In genomic region chr5:77707786-77708185, GRCh38 we compare ENCODE assay signal across 25 cellular contexts.
"Had no signal": no experiment of that assay in that cellular context is flagged by ENCODE, and none has a peak within 500 bp of the region (broad histone marks: within the 10 kb centered on the region; RNA-seq: fewer than 3 reads in every experiment).

No MANE protein-coding gene starts in this region.

- H3K9me3 Mint-ChIP-seq: activated naive CD8-positive, alpha-beta T cell treated with anti-CD3 and anti-CD28 coated beads for 36 hours; activated T-cell treated with anti-CD3 and anti-CD28 coated beads, Interleukin-2, amount 50 U/mL, for 4 hours; dendritic cell treated with granulocyte-macrophage colony-stimulating factor and Interleukin-4, amounts not matched to agents 40 ng/mL and 50 ng/mL, for 4 days; natural killer cell treated with Interleukin-12 subunit alpha and Interleukin-12 subunit beta and Interleukin-15 and Interleukin-18, amount 100 ng/mL, for 72 hours; stimulated activated effector memory CD8-positive, alpha-beta T cell treated with anti-CD3 and anti-CD28 coated beads, Interleukin-12 subunit alpha, Interleukin-12 subunit beta, amount 100 ng/mL, for 72 hours had no signal

- H3K4me1 ChIP-seq: body of pancreas, pancreas, transverse colon, uterus had no signal

- H3K27me3 ChIP-seq: body of pancreas, pancreas, transverse colon, uterus had no signal

- H3K27ac Mint-ChIP-seq: activated naive CD8-positive, alpha-beta T cell treated with anti-CD3 and anti-CD28 coated beads for 36 hours; dendritic cell treated with granulocyte-macrophage colony-stimulating factor and Interleukin-4, amounts not matched to agents 40 ng/mL and 50 ng/mL, for 4 days; natural killer cell treated with Interleukin-12 subunit alpha and Interleukin-12 subunit beta and Interleukin-15 and Interleukin-18, amount 100 ng/mL, for 72 hours; stimulated activated effector memory CD8-positive, alpha-beta T cell treated with anti-CD3 and anti-CD28 coated beads, Interleukin-12 subunit alpha, Interleukin-12 subunit beta, amount 100 ng/mL, for 72 hours; T-helper 17 cell had no signal

- FAIRE-seq: endometrium had no signal

- H3K4me3 Mint-ChIP-seq: activated naive CD8-positive, alpha-beta T cell treated with anti-CD3 and anti-CD28 coated beads for 36 hours; activated T-cell treated with anti-CD3 and anti-CD28 coated beads, Interleukin-2, amount 50 U/mL, for 4 hours; dendritic cell treated with granulocyte-macrophage colony-stimulating factor and Interleukin-4, amounts not matched to agents 40 ng/mL and 50 ng/mL, for 4 days; natural killer cell treated with Interleukin-12 subunit alpha and Interleukin-12 subunit beta and Interleukin-15 and Interleukin-18, amount 100 ng/mL, for 72 hours; stimulated activated effector memory CD8-positive, alpha-beta T cell treated with anti-CD3 and anti-CD28 coated beads, Interleukin-12 subunit alpha, Interleukin-12 subunit beta, amount 100 ng/mL, for 72 hours; T-helper 17 cell had no signal

- H3K4me3 ChIP-seq: body of pancreas, pancreas, psoas muscle, skin epidermis, transverse colon, uterus had no signal

- H3K27me3 Mint-ChIP-seq: activated naive CD8-positive, alpha-beta T cell treated with anti-CD3 and anti-CD28 coated beads for 36 hours; dendritic cell treated with granulocyte-macrophage colony-stimulating factor and Interleukin-4, amounts not matched to agents 40 ng/mL and 50 ng/mL, for 4 days; natural killer cell treated with Interleukin-12 subunit alpha and Interleukin-12 subunit beta and Interleukin-15 and Interleukin-18, amount 100 ng/mL, for 72 hours; T-helper 17 cell had no signal

- ATAC-seq: activated T-cell treated with anti-CD3 and anti-CD28 coated beads, Interleukin-2, amount 50 U/mL, for 4 hours; body of pancreas; left ventricle myocardium superior; natural killer cell treated with Interleukin-12 subunit alpha and Interleukin-12 subunit beta and Interleukin-15 and Interleukin-18, amount 100 ng/mL, for 72 hours; pancreas; psoas muscle; right cardiac atrium; stimulated activated effector memory CD8-positive, alpha-beta T cell treated with anti-CD3 and anti-CD28 coated beads, Interleukin-12 subunit alpha, Interleukin-12 subunit beta, amount 100 ng/mL, for 72 hours; T-helper 17 cell had no signal

- DNase-seq: activated CD4-positive, alpha-beta T cell treated with anti-CD3 and anti-CD28 coated beads for 4 hours; activated CD4-positive, alpha-beta T cell treated with anti-CD3 and anti-CD28 coated beads, Interleukin-2, amount 50 U/mL, for 48 hours; activated CD4-positive, CD25-positive, alpha-beta regulatory T cell; activated CD8-positive, alpha-beta memory T cell treated with anti-CD3 and anti-CD28 coated beads, Interleukin-2, amount 50 U/mL, for 48 hours; activated naive CD4-positive, alpha-beta T cell treated with Interleukin-2 at 50 U/mL for 16 hours; activated naive CD8-positive, alpha-beta T cell treated with anti-CD3 and anti-CD28 coated beads for 36 hours; activated T-cell treated with anti-CD3 and anti-CD28 coated beads, Interleukin-2, amount 50 U/mL, for 4 hours; amygdala; body of pancreas; effector CD4-positive, alpha-beta T cell; foreskin fibroblast; kidney; left ventricle myocardium superior; pancreas; psoas muscle; right cardiac atrium; stimulated activated CD4-positive, alpha-beta T cell treated with anti-CD3 and anti-CD28 coated beads, Interleukin-1b, Interleukin-23, amount 100 ng/mL, for 48 hours; T-helper 17 cell; transverse colon; uterus had no signal

- H3K27ac ChIP-seq: body of pancreas, pancreas, psoas muscle, skin epidermis, transverse colon, uterus had no signal

- H3K9me3 ChIP-seq: pancreas, psoas muscle, transverse colon, uterus had no signal

- H3K36me3 ChIP-seq: uterus had no signal
